Comparison of ENCODE assay signal across 17 cellular contexts in the genomic region with DNA sequence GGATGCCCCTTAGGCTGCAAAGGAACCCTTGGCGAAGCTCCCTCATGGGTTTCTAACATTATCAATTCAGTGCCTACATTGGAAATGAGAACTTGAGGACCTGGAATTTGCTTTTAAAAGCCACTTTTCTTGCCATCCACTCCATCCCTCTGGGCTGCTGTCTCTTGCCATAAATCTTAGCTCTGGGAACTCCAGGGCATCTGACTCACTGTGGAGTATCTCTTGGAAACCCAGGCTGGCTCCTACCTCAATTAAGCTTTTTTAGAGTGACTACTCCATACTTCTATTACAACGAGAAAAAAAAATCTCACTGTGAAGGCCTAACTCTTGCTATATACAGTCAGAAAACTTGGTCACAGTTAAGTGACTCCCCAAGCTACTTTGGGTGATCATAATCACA.
"Had no signal": no experiment of that assay in that cellular context is flagged by ENCODE, and none has a peak within 500 bp of the region (broad histone marks: within the 10 kb centered on the region; RNA-seq: fewer than 3 reads in every experiment).

No MANE protein-coding gene starts in this region.

- H3K27ac Mint-ChIP-seq: activated CD4-positive, alpha-beta memory T cell treated with anti-CD3 and anti-CD28 coated beads, Interleukin-2, amount 10 ng/mL, durations not matched to agents 7 days and 5 days; activated naive CD8-positive, alpha-beta T cell treated with anti-CD3 and anti-CD28 coated beads, Interleukin-2, amount 50 U/mL, for 24 hours had no signal

- FAIRE-seq: endometrium, keratinocyte had no signal

- H3K27me3 ChIP-seq: ascending aorta, cardiac muscle cell, heart left ventricle had no signal

- H3K9me3 Mint-ChIP-seq: activated CD4-positive, alpha-beta memory T cell treated with anti-CD3 and anti-CD28 coated beads, Interleukin-2, amount 10 ng/mL, durations not matched to agents 7 days and 5 days; activated naive CD8-positive, alpha-beta T cell treated with anti-CD3 and anti-CD28 coated beads, Interleukin-2, amount 50 U/mL, for 24 hours; neural crest cell had no signal

- DNase-seq: activated CD4-positive, alpha-beta memory T cell treated with anti-CD3 and anti-CD28 coated beads, Interleukin-2, amount 10 ng/mL, durations not matched to agents 7 days and 5 days; activated naive CD4-positive, alpha-beta T cell; activated naive CD8-positive, alpha-beta T cell treated with anti-CD3 and anti-CD28 coated beads, Interleukin-2, amount 50 U/mL, for 24 hours; activated T-cell treated with anti-CD3 and anti-CD28 coated beads, Interleukin-2, amount 50 U/mL, for 48 hours; foreskin melanocyte; heart left ventricle; left ventricle myocardium inferior; mesendoderm; stimulated activated CD4-positive, alpha-beta T cell treated with anti-CD3 and anti-CD28 coated beads, Interleukin-12 subunit alpha, Interleukin-12 subunit beta, amount 100 ng/mL, for 4 hours; stimulated activated naive CD4-positive, alpha-beta T cell; trophoblast cell had no signal

- H3K9me3 ChIP-seq: ascending aorta, heart left ventricle, left ventricle myocardium inferior had no signal

- H3K27me3 Mint-ChIP-seq: activated CD4-positive, alpha-beta memory T cell treated with anti-CD3 and anti-CD28 coated beads, Interleukin-2, amount 10 ng/mL, durations not matched to agents 7 days and 5 days; activated naive CD8-positive, alpha-beta T cell treated with anti-CD3 and anti-CD28 coated beads, Interleukin-2, amount 50 U/mL, for 24 hours had no signal

- H3K4me3 ChIP-seq: ascending aorta, cardiac muscle cell, heart left ventricle, left ventricle myocardium inferior had no signal

- H3K36me3 ChIP-seq: ascending aorta, cardiac muscle cell, heart left ventricle, left ventricle myocardium inferior had no signal

- H3K4me1 Mint-ChIP-seq: activated CD4-positive, alpha-beta memory T cell treated with anti-CD3 and anti-CD28 coated beads, Interleukin-2, amount 10 ng/mL, durations not matched to agents 7 days and 5 days; activated naive CD8-positive, alpha-beta T cell treated with anti-CD3 and anti-CD28 coated beads, Interleukin-2, amount 50 U/mL, for 24 hours had no signal

- H3K4me3 Mint-ChIP-seq: activated CD4-positive, alpha-beta memory T cell treated with anti-CD3 and anti-CD28 coated beads, Interleukin-2, amount 10 ng/mL, durations not matched to agents 7 days and 5 days; activated naive CD8-positive, alpha-beta T cell treated with anti-CD3 and anti-CD28 coated beads, Interleukin-2, amount 50 U/mL, for 24 hours; neural crest cell had no signal

- H3K4me1 ChIP-seq: ascending aorta, heart left ventricle, left ventricle myocardium inferior had no signal

- H3K27ac ChIP-seq: ascending aorta, cardiac muscle cell, heart left ventricle, left ventricle myocardium inferior, VCaP had no signal
